In genomic region chrX:7399373-7399772, GRCh38 we compare ENCODE assay signal across 39 cellular contexts.
"Had no signal": no experiment of that assay in that cellular context is flagged by ENCODE, and none has a peak within 500 bp of the region (broad histone marks: within the 10 kb centered on the region; RNA-seq: fewer than 3 reads in every experiment).

No MANE protein-coding gene starts in this region.

- H3K9me3 ChIP-seq: adrenal gland, ascending aorta, body of pancreas, breast epithelium had no signal

- ATAC-seq: activated naive CD4-positive, alpha-beta T cell treated with anti-CD3 and anti-CD28 coated beads, Interleukin-2, amount 50 U/mL, for 72 hours; activated naive CD8-positive, alpha-beta T cell treated with anti-CD3 and anti-CD28 coated beads, Interleukin-2, amount 50 U/mL, for 24 hours; activated T-cell treated with anti-CD3 and anti-CD28 coated beads, Interleukin-2, amount 50 U/mL, for 4 hours; activated T-cell treated with anti-CD3 and anti-CD28 coated beads, Interleukin-2, amount 50 U/mL, for 72 hours; activated T-helper 17 cell treated with anti-CD3 and anti-CD28 coated beads, Interleukin-2, amount 50 U/mL, for 72 hours; body of pancreas had no signal

- H3K4me1 ChIP-seq: adrenal gland, ascending aorta, body of pancreas, breast epithelium had no signal

- H3K36me3 Mint-ChIP-seq: activated naive CD4-positive, alpha-beta T cell treated with anti-CD3 and anti-CD28 coated beads, Interleukin-2, amount 10 ng/mL, durations not matched to agents 7 days and 5 days; activated naive CD4-positive, alpha-beta T cell treated with anti-CD3 and anti-CD28 coated beads, Interleukin-2, amount 50 U/mL, for 24 hours; activated naive CD8-positive, alpha-beta T cell; activated naive CD8-positive, alpha-beta T cell treated with anti-CD3 and anti-CD28 coated beads for 36 hours; activated naive CD8-positive, alpha-beta T cell treated with anti-CD3 and anti-CD28 coated beads, Interleukin-2, amount 10 ng/mL, durations not matched to agents 7 days and 5 days; brain had no signal

- H3K27ac Mint-ChIP-seq: activated naive CD4-positive, alpha-beta T cell treated with anti-CD3 and anti-CD28 coated beads for 36 hours; activated naive CD4-positive, alpha-beta T cell treated with anti-CD3 and anti-CD28 coated beads, Interleukin-2, amount 10 ng/mL, durations not matched to agents 7 days and 5 days; activated naive CD4-positive, alpha-beta T cell treated with anti-CD3 and anti-CD28 coated beads, Interleukin-2, amount 50 U/mL, for 24 hours; activated naive CD4-positive, alpha-beta T cell treated with anti-CD3 and anti-CD28 coated beads, Interleukin-2, amount 50 U/mL, for 72 hours; activated naive CD8-positive, alpha-beta T cell; activated naive CD8-positive, alpha-beta T cell treated with anti-CD3 and anti-CD28 coated beads for 36 hours; activated naive CD8-positive, alpha-beta T cell treated with anti-CD3 and anti-CD28 coated beads, Interleukin-2, amount 10 ng/mL, durations not matched to agents 7 days and 5 days; activated naive CD8-positive, alpha-beta T cell treated with anti-CD3 and anti-CD28 coated beads, Interleukin-2, amount 50 U/mL, for 24 hours; activated T-cell treated with anti-CD3 and anti-CD28 coated beads, Interleukin-2, amount 50 U/mL, for 24 hours; activated T-cell treated with anti-CD3 and anti-CD28 coated beads, Interleukin-2, amount 50 U/mL, for 72 hours; activated T-helper 1 cell treated with anti-CD3 and anti-CD28 coated beads, Interleukin-12 subunit alpha, Interleukin-12 subunit beta, Interleukin-2, Interleukin-4 antibody, amounts not matched to agents 30 ng/mL and 10 ng/mL and 1 ng/mL, durations not matched to agents 14 hours and 24 hours and 36 hours; activated T-helper 17 cell treated with anti-CD3 and anti-CD28 coated beads, Interleukin-2, amount 50 U/mL, for 72 hours; activated T-helper 2 cell treated with anti-CD3 and anti-CD28 coated beads, Interferon-gamma antibody, Interleukin-2, Interleukin-4, amounts not matched to agents 10 μg/mL and 5 μg/mL and 100 μg/mL, durations not matched to agents 14 hours and 24 hours and 36 hours; brain had no signal

- H3K27ac ChIP-seq: adrenal gland, ascending aorta, body of pancreas, brain microvascular endothelial cell, breast epithelium, cardiac muscle cell had no signal

- H3K27me3 ChIP-seq: adrenal gland, ascending aorta, body of pancreas, brain microvascular endothelial cell, breast epithelium, cardiac muscle cell had no signal

- H3K9me3 Mint-ChIP-seq: activated naive CD4-positive, alpha-beta T cell treated with anti-CD3 and anti-CD28 coated beads, Interleukin-2, amount 10 ng/mL, durations not matched to agents 7 days and 5 days; activated naive CD8-positive, alpha-beta T cell treated with anti-CD3 and anti-CD28 coated beads for 36 hours; activated naive CD8-positive, alpha-beta T cell treated with anti-CD3 and anti-CD28 coated beads, Interleukin-2, amount 10 ng/mL, durations not matched to agents 7 days and 5 days; activated T-helper 1 cell treated with anti-CD3 and anti-CD28 coated beads, Interleukin-12 subunit alpha, Interleukin-12 subunit beta, Interleukin-2, Interleukin-4 antibody, amounts not matched to agents 30 ng/mL and 10 ng/mL and 1 ng/mL, durations not matched to agents 14 hours and 24 hours and 36 hours; activated T-helper 17 cell treated with anti-CD3 and anti-CD28 coated beads, Interleukin-2, amount 50 U/mL, for 72 hours; central memory CD8-positive, alpha-beta T cell had no signal

- H3K4me3 ChIP-seq: adrenal gland, ascending aorta, body of pancreas, breast epithelium, cardiac muscle cell had no signal

- H3K27me3 Mint-ChIP-seq: activated naive CD4-positive, alpha-beta T cell treated with anti-CD3 and anti-CD28 coated beads, Interleukin-2, amount 10 ng/mL, durations not matched to agents 7 days and 5 days; activated naive CD4-positive, alpha-beta T cell treated with anti-CD3 and anti-CD28 coated beads, Interleukin-2, amount 50 U/mL, for 24 hours; activated naive CD8-positive, alpha-beta T cell; activated naive CD8-positive, alpha-beta T cell treated with anti-CD3 and anti-CD28 coated beads for 36 hours; activated naive CD8-positive, alpha-beta T cell treated with anti-CD3 and anti-CD28 coated beads, Interleukin-2, amount 10 ng/mL, durations not matched to agents 7 days and 5 days; activated naive CD8-positive, alpha-beta T cell treated with anti-CD3 and anti-CD28 coated beads, Interleukin-2, amount 50 U/mL, for 24 hours; activated T-cell treated with anti-CD3 and anti-CD28 coated beads, Interleukin-2, amount 50 U/mL, for 24 hours; activated T-helper 17 cell treated with anti-CD3 and anti-CD28 coated beads, Interleukin-2, amount 50 U/mL, for 72 hours; central memory CD8-positive, alpha-beta T cell had no signal

- H3K4me3 Mint-ChIP-seq: activated naive CD4-positive, alpha-beta T cell treated with anti-CD3 and anti-CD28 coated beads for 36 hours; activated naive CD4-positive, alpha-beta T cell treated with anti-CD3 and anti-CD28 coated beads, Interleukin-2, amount 10 ng/mL, durations not matched to agents 7 days and 5 days; activated naive CD4-positive, alpha-beta T cell treated with anti-CD3 and anti-CD28 coated beads, Interleukin-2, amount 50 U/mL, for 24 hours; activated naive CD8-positive, alpha-beta T cell; activated naive CD8-positive, alpha-beta T cell treated with anti-CD3 and anti-CD28 coated beads for 36 hours; activated naive CD8-positive, alpha-beta T cell treated with anti-CD3 and anti-CD28 coated beads, Interleukin-2, amount 10 ng/mL, durations not matched to agents 7 days and 5 days; activated naive CD8-positive, alpha-beta T cell treated with anti-CD3 and anti-CD28 coated beads, Interleukin-2, amount 50 U/mL, for 24 hours; activated T-cell treated with anti-CD3 and anti-CD28 coated beads, Interleukin-2, amount 50 U/mL, for 24 hours; activated T-cell treated with anti-CD3 and anti-CD28 coated beads, Interleukin-2, amount 50 U/mL, for 4 hours; activated T-cell treated with anti-CD3 and anti-CD28 coated beads, Interleukin-2, amount 50 U/mL, for 72 hours; activated T-helper 1 cell treated with anti-CD3 and anti-CD28 coated beads, Interleukin-12 subunit alpha, Interleukin-12 subunit beta, Interleukin-2, Interleukin-4 antibody, amounts not matched to agents 30 ng/mL and 10 ng/mL and 1 ng/mL, durations not matched to agents 14 hours and 24 hours and 36 hours; activated T-helper 17 cell treated with anti-CD3 and anti-CD28 coated beads, Interleukin-2, amount 50 U/mL, for 72 hours; brain; central memory CD8-positive, alpha-beta T cell had no signal

- FAIRE-seq: bronchial epithelial cell had no signal

- H3K4me1 Mint-ChIP-seq: activated naive CD4-positive, alpha-beta T cell treated with anti-CD3 and anti-CD28 coated beads, Interleukin-2, amount 10 ng/mL, durations not matched to agents 7 days and 5 days; activated naive CD4-positive, alpha-beta T cell treated with anti-CD3 and anti-CD28 coated beads, Interleukin-2, amount 50 U/mL, for 24 hours; activated naive CD8-positive, alpha-beta T cell treated with anti-CD3 and anti-CD28 coated beads for 36 hours; activated naive CD8-positive, alpha-beta T cell treated with anti-CD3 and anti-CD28 coated beads, Interleukin-2, amount 10 ng/mL, durations not matched to agents 7 days and 5 days; activated naive CD8-positive, alpha-beta T cell treated with anti-CD3 and anti-CD28 coated beads, Interleukin-2, amount 50 U/mL, for 24 hours; activated T-helper 17 cell treated with anti-CD3 and anti-CD28 coated beads, Interleukin-2, amount 50 U/mL, for 72 hours; brain; central memory CD8-positive, alpha-beta T cell had no signal

- DNase-seq: activated effector memory CD4-positive, alpha-beta T cell treated with anti-CD3 and anti-CD28 coated beads, Interleukin-2, amount 50 U/mL, for 16 hours; activated effector memory CD4-positive, alpha-beta T cell treated with Interleukin-2 at 50 U/mL for 16 hours; activated gamma-delta T cell; activated gamma-delta T cell treated with Interleukin-2 at 50 U/mL for 16 hours; activated naive CD4-positive, alpha-beta T cell; activated naive CD4-positive, alpha-beta T cell treated with anti-CD3 and anti-CD28 coated beads for 36 hours; activated naive CD4-positive, alpha-beta T cell treated with anti-CD3 and anti-CD28 coated beads, Interleukin-2, amount 10 ng/mL, durations not matched to agents 7 days and 5 days; activated naive CD4-positive, alpha-beta T cell treated with anti-CD3 and anti-CD28 coated beads, Interleukin-2, amount 50 U/mL, for 16 hours; activated naive CD4-positive, alpha-beta T cell treated with Interleukin-2 at 50 U/mL for 16 hours; activated naive CD8-positive, alpha-beta T cell treated with anti-CD3 and anti-CD28 coated beads for 36 hours; activated naive CD8-positive, alpha-beta T cell treated with anti-CD3 and anti-CD28 coated beads, Interleukin-2, amount 10 ng/mL, durations not matched to agents 7 days and 5 days; activated naive CD8-positive, alpha-beta T cell treated with anti-CD3 and anti-CD28 coated beads, Interleukin-2, amount 50 U/mL, for 24 hours; activated T-cell treated with anti-CD3 and anti-CD28 coated beads, Interleukin-2, amount 50 U/mL, for 1 hour; activated T-cell treated with anti-CD3 and anti-CD28 coated beads, Interleukin-2, amount 50 U/mL, for 24 hours; activated T-cell treated with anti-CD3 and anti-CD28 coated beads, Interleukin-2, amount 50 U/mL, for 4 hours; activated T-cell treated with anti-CD3 and anti-CD28 coated beads, Interleukin-2, amount 50 U/mL, for 48 hours; activated T-cell treated with anti-CD3 and anti-CD28 coated beads, Interleukin-2, amount 50 U/mL, for 72 hours; adrenal gland; amniotic stem cell; amygdala; anterior cingulate cortex; aorta; body of pancreas; brain microvascular endothelial cell; caudate nucleus; central memory CD4-positive, alpha-beta T cell; cerebellar nuclear complex had no signal

- H3K36me3 ChIP-seq: adrenal gland, ascending aorta, brain microvascular endothelial cell, breast epithelium, cardiac muscle cell had no signal
